In the genomic region with DNA sequence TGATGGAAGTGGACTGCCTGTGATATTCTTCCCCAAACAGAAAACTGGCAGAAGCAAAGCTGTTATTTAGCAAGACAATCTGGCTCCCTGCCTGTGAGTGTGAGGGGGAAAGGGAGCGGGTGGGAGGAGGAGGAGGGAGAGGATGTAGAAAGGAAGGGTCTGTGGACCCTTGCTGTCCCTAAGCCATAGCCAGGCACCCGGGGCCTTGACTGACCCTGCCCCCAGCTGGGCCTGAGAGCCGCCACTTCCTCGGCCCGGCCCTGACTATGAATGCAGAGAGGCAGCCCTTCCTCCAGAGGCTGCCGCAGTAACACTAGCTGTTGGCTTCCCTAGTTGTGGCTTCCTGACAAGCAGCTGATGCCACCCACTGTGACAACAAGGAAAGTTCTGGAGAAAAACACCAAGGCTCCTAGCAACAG, we compare ENCODE assay signal across 11 cellular contexts. TPM values are rescaled to one million over a fixed set of nuclear protein-coding genes. Genes with fewer than 3 reads are reported as not detected.
DNase-seq lines count a peak whose midpoint lies in the region; ATAC-seq and TF ChIP-seq lines count a peak whose summit lies in the region.
"Had no signal": no experiment of that assay in that cellular context is flagged by ENCODE, and none has a peak within 500 bp of the region (broad histone marks: within the 10 kb centered on the region; RNA-seq: fewer than 3 reads in every experiment).

No MANE protein-coding gene starts in this region.

- H3K79me2 ChIP-seq in fibroblast of lung (ENCODE audit: control insufficient read depth, insufficient read depth, low read length), result no peaks in the 10 kb centered on the region

- WGBS in thyroid gland, 2 donors, result 54 to 73% methylated on average over 6 of the region's 6 CpGs

- ATAC-seq in HG03521 (IDR thresholded peaks at IDR 0.05; ENCODE audit: unreplicated experiment) (no peak), HG03565 (IDR thresholded peaks at IDR 0.05; ENCODE audit: unreplicated experiment) (no peak)

- intact Hi-C loops in thyroid gland (cut with DNase I), result loop anchor here (5.0 kb wide), 1 partner anchor 236 kb away; no protein-coding TSS in a partner anchor

- H3K4me3 ChIP-seq in fibroblast of lung (replicated peaks in 1 of 4; ENCODE audit: control extremely low read depth in 1 of 4, insufficient read depth in 1 of 4, low read depth in 3 of 4, low read length in 4 of 4) (no peak overlapping the region), thyroid gland (replicated peaks in 1 of 3) (no peak overlapping the region)

- H3K9me3 ChIP-seq in fibroblast of lung (ENCODE audit: control insufficient read depth, insufficient read depth, low read depth, low read length) (no peaks in the 10 kb centered on the region), thyroid gland (no peaks in the 10 kb centered on the region)
- H3K9me3 ChIP-seq: colonic mucosa had no signal

- H3K36me3 ChIP-seq in fibroblast of lung (ENCODE audit: control insufficient read depth, insufficient read depth, low read length) (no peaks in the 10 kb centered on the region), thyroid gland (no peaks in the 10 kb centered on the region)
- H3K36me3 ChIP-seq: colonic mucosa had no signal

- TF ChIP-seq POLR2A in thyroid gland (IDR thresholded peaks at IDR 0.05), result no peak

- H3K9ac ChIP-seq in fibroblast of lung (ENCODE audit: insufficient read depth, low read length), result no peak overlapping the region

- no peak overlapping the region for H3K4me2 ChIP-seq in fibroblast of lung (ENCODE audit: extremely low read depth, insufficient read depth, low read length)

- no peak for TF ChIP-seq CTCF in fibroblast of lung (conservative IDR thresholded peaks at IDR 0.05 in 1 of 2, IDR thresholded peaks at IDR 0.05 in 1 of 2; ENCODE audit: low read depth in 1 of 2, low read length in 2 of 2)
- no peak for TF ChIP-seq CTCF in thyroid gland (IDR thresholded peaks at IDR 0.05)

- H3K27ac ChIP-seq in fibroblast of lung (ENCODE audit: insufficient read depth, low read length) (no peak overlapping the region), thyroid gland (no peak overlapping the region)
- H3K27ac ChIP-seq: colonic mucosa had no signal

- DNase-seq in AG20443 (ENCODE audit: low spot score), result peak; percentile 57
- DNase-seq in NCI-H2107 (lab: John Stamatoyannopoulos, UW), result peak; percentile 38
- DNase-seq in fibroblast of lung (ENCODE audit: low read depth in 2 of 2), result peak; percentile 17 to 18
- DNase-seq in myocyte (ENCODE audit: low read depth), result peak; percentile 67
- no peak for DNase-seq in thyroid gland
- DNase-seq in H4 (ENCODE audit: low spot score), result no peak

- H3K4me1 ChIP-seq in fibroblast of lung (ENCODE audit: control insufficient read depth, extremely low read depth, insufficient read depth, low read length) (peaks cover 6% of the 10 kb centered on the region), thyroid gland (peaks cover 4 to 10% of the 10 kb centered on the region in 2 donors)
- H3K4me1 ChIP-seq: colonic mucosa had no signal

- peak overlapping the region; percentile 53 for H2AFZ ChIP-seq in fibroblast of lung (ENCODE audit: low read length)

- H4K20me1 ChIP-seq in fibroblast of lung (ENCODE audit: control insufficient read depth, extremely low read depth, insufficient read depth, low read length), result no peaks in the 10 kb centered on the region

- H3K27me3 ChIP-seq in fibroblast of lung (ENCODE audit: control insufficient read depth, insufficient read depth, low read length), result no peaks in the 10 kb centered on the region
- H3K27me3 ChIP-seq in thyroid gland, result no peaks in the 10 kb centered on the region
- H3K27me3 ChIP-seq: colonic mucosa had no signal

RNA-seq across cellular contexts. Expression of a gene that starts 13.9 kb away (rescaled TPM):
- not detected in 2 replicates for total RNA-seq in fibroblast of lung
- not detected in 2 replicates for polyA plus RNA-seq in fibroblast of lung
- polyA plus RNA-seq in fibroblast of lung (2012), result not detected in 2 replicates
- polyA minus RNA-seq in fibroblast of lung (ENCODE audit: low replicate concordance), result 0.12 TPM in 1 of 2 replicates, not detected in the other
- not detected in 2 replicates for total RNA-seq in myocyte
- 0.01 TPM for polyA plus RNA-seq in myocyte (2012)
- not detected for total RNA-seq in thyroid gland
- not detected in 2 replicates for total RNA-seq in H4 (2014; rRNA removed; shearing (Covaris generic))
- total RNA-seq: activated CD4-positive, alpha-beta T cell treated with anti-CD3 and anti-CD28 coated beads, Interleukin-2, amount 10 ng/mL, durations not matched to agents 24 days and 14 days; CD4-positive, alpha-beta memory T cell; colonic mucosa had no signal
- polyA plus RNA-seq: CD4-positive, alpha-beta memory T cell had no signal

RNA-seq across cellular contexts. Expression of a gene that starts 32.9 kb away (rescaled TPM):
- total RNA-seq in fibroblast of lung (0.33 and 0.77 TPM in 2 replicates), myocyte (0.03 TPM in 1 of 2 replicates, not detected in the other), thyroid gland (10 to 100 TPM in 1 of 4 donors, 1 to 10 TPM in 3; 4.8 to 10.9 (median 6.4) TPM)
- polyA plus RNA-seq in fibroblast of lung, result not detected in 2 replicates
- 0.02 TPM in 1 of 2 replicates, not detected in the other for polyA plus RNA-seq in fibroblast of lung (2012)
- polyA minus RNA-seq in fibroblast of lung (ENCODE audit: low replicate concordance), result not detected in 2 replicates
- not detected for polyA plus RNA-seq in myocyte (2012)
- total RNA-seq in H4 (2014; rRNA removed; shearing (Covaris generic)), result not detected in 2 replicates

RNA-seq across cellular contexts. Expression of a gene that starts 33.3 kb away (rescaled TPM):
- total RNA-seq in fibroblast of lung, result not detected in 2 replicates
- polyA plus RNA-seq in fibroblast of lung, result not detected in 2 replicates
- not detected in 2 replicates for polyA plus RNA-seq in fibroblast of lung (2012)
- polyA minus RNA-seq in fibroblast of lung (ENCODE audit: low replicate concordance), result not detected in 2 replicates
- not detected in 2 replicates for total RNA-seq in myocyte
- not detected for polyA plus RNA-seq in myocyte (2012)
- not detected for total RNA-seq in thyroid gland
- total RNA-seq in H4 (2014; rRNA removed; shearing (Covaris generic)), result not detected in 2 replicates
- total RNA-seq: CD4-positive, alpha-beta memory T cell had no signal
- polyA plus RNA-seq: CD4-positive, alpha-beta memory T cell had no signal

RNA-seq across cellular contexts. Expression of a gene that starts 33.7 kb away (rescaled TPM):
- total RNA-seq in fibroblast of lung (not detected in 2 replicates), myocyte (not detected in 2 replicates), thyroid gland (not detected)
- polyA plus RNA-seq in fibroblast of lung, result not detected in 2 replicates
- not detected in 2 replicates for polyA plus RNA-seq in fibroblast of lung (2012)
- polyA minus RNA-seq in fibroblast of lung (ENCODE audit: low replicate concordance), result not detected in 2 replicates
- polyA plus RNA-seq in myocyte (2012), result not detected
- not detected in 2 replicates for total RNA-seq in H4 (2014; rRNA removed; shearing (Covaris generic))
- total RNA-seq: activated CD4-positive, alpha-beta T cell treated with anti-CD3 and anti-CD28 coated beads, Interleukin-2, amount 10 ng/mL, durations not matched to agents 24 days and 14 days; CD4-positive, alpha-beta memory T cell had no signal

Comparison
In these comparisons a context has a peak if more than half of its experiments do, and no peak if none do; other contexts are left out.
1. DNase-seq: peak in AG20443 (single experiment), NCI-H2107 (single experiment), fibroblast of lung (2 of 2) and myocyte (single experiment); none in thyroid gland (0 of 2) and H4 (single experiment).